In the genomic region with DNA sequence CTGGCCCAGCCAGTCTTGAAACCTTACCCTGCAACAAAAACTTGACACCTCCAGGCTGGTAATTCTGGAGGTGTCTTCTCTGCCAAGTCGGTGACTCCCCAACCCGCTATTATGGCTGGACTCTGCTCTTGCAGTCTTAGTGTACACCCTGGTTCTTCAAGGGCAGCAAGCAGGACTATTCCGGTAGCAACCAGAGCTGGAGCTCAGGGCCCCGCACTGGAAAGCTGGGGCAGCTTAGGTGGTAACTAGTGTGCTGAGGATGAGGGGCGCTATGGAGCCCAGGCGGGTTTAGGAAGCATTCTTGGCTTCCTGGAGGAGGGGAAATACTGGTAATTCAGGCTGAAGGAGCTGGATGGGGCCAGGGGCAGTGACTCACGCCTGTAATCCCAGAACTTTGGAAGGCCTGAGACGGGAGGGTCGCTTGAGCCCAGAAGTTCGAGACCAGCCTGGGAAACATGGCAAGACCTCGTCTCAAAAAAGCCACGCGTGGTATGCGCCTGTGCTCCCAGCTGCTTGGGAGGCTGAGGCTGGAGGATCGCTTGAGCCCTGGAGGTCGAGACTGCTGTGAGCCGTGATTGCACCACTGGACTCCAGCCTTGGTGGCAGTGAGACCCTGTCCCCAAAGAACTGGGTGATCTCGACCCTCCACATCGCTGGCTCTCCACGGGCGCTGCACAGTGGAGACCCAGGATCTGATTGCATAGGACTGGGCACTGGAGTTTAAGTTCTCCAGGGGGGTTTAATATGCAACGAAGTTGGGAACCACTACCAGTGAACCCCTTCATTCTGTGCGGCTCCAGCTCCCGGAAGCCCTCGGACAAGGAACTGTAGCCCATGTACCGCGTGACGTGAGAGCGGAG, we compare ENCODE assay signal across 6 cellular contexts. TPM values are rescaled to one million over a fixed set of nuclear protein-coding genes. Genes with fewer than 3 reads are reported as not detected.
A peak's percentile ranks its signal among the peaks of the same experiment; 100 is the strongest.
DNase-seq lines count a peak whose midpoint lies in the region; ATAC-seq and TF ChIP-seq lines count a peak whose summit lies in the region.

No MANE protein-coding gene starts in this region.

- CTCF ChIA-PET in activated CD8-positive, alpha-beta memory T cell treated with anti-CD3 and anti-CD28 coated beads, Interleukin-2, amount 10 ng/mL, durations not matched to agents 7 days and 5 days (lab: Charles Lee), result no interaction called here

- H3K36me3 ChIP-seq in thyroid gland, result peaks cover 5 to 7% of the 10 kb centered on the region in 2 donors

- no peaks in the 10 kb centered on the region for H3K9me3 Mint-ChIP-seq in activated CD8-positive, alpha-beta memory T cell treated with anti-CD3 and anti-CD28 coated beads, Interleukin-2, amount 10 ng/mL, durations not matched to agents 7 days and 5 days (ENCODE audit: low read depth)

- H3K27me3 Mint-ChIP-seq in activated CD8-positive, alpha-beta memory T cell treated with anti-CD3 and anti-CD28 coated beads, Interleukin-2, amount 10 ng/mL, durations not matched to agents 7 days and 5 days, result peaks cover 18% of the 10 kb centered on the region

- H3K36me3 Mint-ChIP-seq in activated CD8-positive, alpha-beta memory T cell treated with anti-CD3 and anti-CD28 coated beads, Interleukin-2, amount 10 ng/mL, durations not matched to agents 7 days and 5 days, result peaks cover 11% of the 10 kb centered on the region

- intact Hi-C loops in thyroid gland (cut with DNase I), result no loop called here

- no peak for DNase-seq in activated CD8-positive, alpha-beta memory T cell treated with anti-CD3 and anti-CD28 coated beads, Interleukin-2, amount 10 ng/mL, durations not matched to agents 7 days and 5 days
- DNase-seq in activated CD8-positive, alpha-beta memory T cell treated with anti-CD3 and anti-CD28 coated beads, Interleukin-2, amount 50 U/mL, for 48 hours, result no peak
- DNase-seq in fibroblast of mammary gland (ENCODE audit: low read depth) (peak; percentile 51), thyroid gland (peak in 1 of 2 donors; percentile 18), amniotic stem cell (lab: John Stamatoyannopoulos, UW) (no peak), 8988T (no peak)

- peaks cover 4 to 19% of the 10 kb centered on the region in 2 donors for H3K4me1 ChIP-seq in thyroid gland

- no peaks in the 10 kb centered on the region for H3K9me3 ChIP-seq in thyroid gland

- 28 to 49% methylated on average over 17 to 20 of the region's 29 CpGs for WGBS in thyroid gland, 2 donors

- no peaks in the 10 kb centered on the region for H3K27me3 ChIP-seq in thyroid gland

- H3K4me1 Mint-ChIP-seq in activated CD8-positive, alpha-beta memory T cell treated with anti-CD3 and anti-CD28 coated beads, Interleukin-2, amount 10 ng/mL, durations not matched to agents 7 days and 5 days, result peaks cover 3% of the 10 kb centered on the region

- H3K27ac ChIP-seq in thyroid gland, result no peak overlapping the region

- no peak for TF ChIP-seq CTCF in fibroblast of mammary gland (conservative IDR thresholded peaks at IDR 0.05; ENCODE audit: control insufficient read depth, insufficient read depth, low read depth, low read length)
- TF ChIP-seq CTCF in thyroid gland (IDR thresholded peaks at IDR 0.05), result no peak

- H3K27ac Mint-ChIP-seq in activated CD8-positive, alpha-beta memory T cell treated with anti-CD3 and anti-CD28 coated beads, Interleukin-2, amount 10 ng/mL, durations not matched to agents 7 days and 5 days, result peak overlapping the region; percentile 49

- peak; percentile 15 for ATAC-seq in activated CD8-positive, alpha-beta memory T cell treated with anti-CD3 and anti-CD28 coated beads, Interleukin-2, amount 10 ng/mL, durations not matched to agents 7 days and 5 days

- peak overlapping the region; percentile 30 for H3K4me3 Mint-ChIP-seq in activated CD8-positive, alpha-beta memory T cell treated with anti-CD3 and anti-CD28 coated beads, Interleukin-2, amount 10 ng/mL, durations not matched to agents 7 days and 5 days

- TF ChIP-seq POLR2A in thyroid gland (IDR thresholded peaks at IDR 0.05), result no peak

- peak overlapping the region; percentile 68 for H3K4me3 ChIP-seq in fibroblast of mammary gland (ENCODE audit: control insufficient read depth, low read depth, low read length)
- peak overlapping the region in 2 of 3 donors; percentile 53 to 57 for H3K4me3 ChIP-seq in thyroid gland (replicated peaks in 1 of 3)

RNA-seq across cellular contexts. Expression of gene AIFM3, which starts 10.6 kb away (rescaled TPM):
- total RNA-seq in activated CD8-positive, alpha-beta memory T cell treated with anti-CD3 and anti-CD28 coated beads, Interleukin-2, amount 10 ng/mL, durations not matched to agents 7 days and 5 days, result under 1 TPM; 0.66 to 0.67 TPM
- 1 to 10 TPM in 2 of 4 donors, under 1 TPM in 2; 0.11 to 2.0 (median 0.80) TPM for total RNA-seq in thyroid gland

RNA-seq across cellular contexts. Expression of gene LZTR1, which starts 25.6 kb away (rescaled TPM):
- total RNA-seq in activated CD8-positive, alpha-beta memory T cell treated with anti-CD3 and anti-CD28 coated beads, Interleukin-2, amount 10 ng/mL, durations not matched to agents 7 days and 5 days, result 10 to 100 TPM; 69.3 to 78.0 TPM
- 10 to 100 TPM; 37.1 to 67.2 (median 55.7) TPM for total RNA-seq in thyroid gland

RNA-seq across cellular contexts. Expression of gene CRKL, which starts 39.3 kb away (rescaled TPM):
- 10 to 100 TPM; 89.5 to 90.8 TPM for total RNA-seq in activated CD8-positive, alpha-beta memory T cell treated with anti-CD3 and anti-CD28 coated beads, Interleukin-2, amount 10 ng/mL, durations not matched to agents 7 days and 5 days
- total RNA-seq in thyroid gland, result 10 to 100 TPM; 38.5 to 47.8 (median 42.1) TPM

RNA-seq across cellular contexts. Expression of gene THAP7, which starts 45.4 kb away (rescaled TPM):
- 10 to 100 TPM; 25.9 to 28.7 TPM for total RNA-seq in activated CD8-positive, alpha-beta memory T cell treated with anti-CD3 and anti-CD28 coated beads, Interleukin-2, amount 10 ng/mL, durations not matched to agents 7 days and 5 days
- total RNA-seq in thyroid gland, result 10 to 100 TPM; 51.0 to 75.0 (median 58.9) TPM

RNA-seq across cellular contexts. Expression of gene P2RX6, which starts 58.5 kb away (rescaled TPM):
- under 1 TPM; 0.32 to 0.42 TPM for total RNA-seq in activated CD8-positive, alpha-beta memory T cell treated with anti-CD3 and anti-CD28 coated beads, Interleukin-2, amount 10 ng/mL, durations not matched to agents 7 days and 5 days
- total RNA-seq in thyroid gland, result under 1 TPM in 1 of 4 donors, not detected in 3; 0.40 TPM
